Comparison of ENCODE assay signal across 8 cellular contexts in the genomic region with DNA sequence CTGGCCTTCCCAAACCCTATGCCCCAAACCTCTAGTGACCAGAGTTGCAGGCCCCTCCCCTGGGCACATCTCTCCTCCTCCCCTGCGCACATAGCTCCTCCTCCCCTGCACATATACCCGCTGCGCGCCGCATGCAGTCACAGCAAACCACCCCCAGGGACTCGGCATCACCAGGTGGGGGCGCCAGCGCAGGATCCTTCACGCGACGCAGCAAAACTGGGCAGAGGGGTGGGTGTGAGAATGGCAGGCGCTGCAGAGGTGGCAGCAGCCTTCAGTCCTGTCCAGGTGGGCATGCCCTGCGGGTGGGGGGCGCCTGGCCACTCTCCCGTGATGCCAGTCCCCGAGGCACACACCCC. TPM values are rescaled to one million over a fixed set of nuclear protein-coding genes. Genes with fewer than 3 reads are reported as not detected.
DNase-seq lines count a peak whose midpoint lies in the region; ATAC-seq and TF ChIP-seq lines count a peak whose summit lies in the region.

No MANE protein-coding gene starts in this region.

- H3K4me3 Mint-ChIP-seq in activated naive CD8-positive, alpha-beta T cell treated with anti-CD3 and anti-CD28 coated beads, Interleukin-2, amount 10 ng/mL, durations not matched to agents 7 days and 5 days, result peak overlapping the region; percentile 82

- peak overlapping the region; percentile 51 for H3K9ac ChIP-seq in SU-DHL-6 (ENCODE audit: low read length)

- H3K9me2 ChIP-seq in SU-DHL-6 (replicated peaks; ENCODE audit: insufficient read depth, low read length), result no peaks in the 10 kb centered on the region

- CTCF ChIA-PET in AG04450 (lab: Charles Lee), result interaction anchor here (0.5 to 3.3 kb wide), 34 partner anchors 8 to 491 kb away, joined by 3 to 47 read pairs (median 5); a partner anchor contains a TSS

- H4K20me1 ChIP-seq in SU-DHL-6 (ENCODE audit: low read depth, low read length), result no peaks in the 10 kb centered on the region

- H3K27me3 ChIP-seq in AG04450 (ENCODE audit: control insufficient read depth, insufficient read depth, low read length) (no peaks in the 10 kb centered on the region), SU-DHL-6 (ENCODE audit: low read length) (no peaks in the 10 kb centered on the region)

- TF ChIP-seq CTCF in AG04450 (IDR thresholded peaks at IDR 0.05; ENCODE audit: low read depth, low read length) (peak; percentile 65), SU-DHL-6 (IDR thresholded peaks at IDR 0.05; ENCODE audit: insufficient read depth, low read length, poor library complexity, severe bottlenecking) (peak; percentile 91)

- peaks cover 1% of the 10 kb centered on the region for H3K4me1 ChIP-seq in urinary bladder (ENCODE audit: insufficient read depth)

- peak overlapping the region; percentile 84 for H2AFZ ChIP-seq in SU-DHL-6 (ENCODE audit: low read depth, low read length, severe bottlenecking)

- H3K4me3 ChIP-seq in AG04450 (ENCODE audit: low read depth, low read length) (no peak overlapping the region), SU-DHL-6 (ENCODE audit: insufficient read depth, low read length, poor library complexity, severe bottlenecking) (peak overlapping the region; percentile 9), urinary bladder (ENCODE audit: low read depth, low read length) (peak overlapping the region; percentile 27)

- no peaks in the 10 kb centered on the region for H3F3A ChIP-seq in SU-DHL-6 (ENCODE audit: insufficient read depth)

- H3K36me3 Mint-ChIP-seq in activated naive CD8-positive, alpha-beta T cell treated with anti-CD3 and anti-CD28 coated beads, Interleukin-2, amount 10 ng/mL, durations not matched to agents 7 days and 5 days, result no peaks in the 10 kb centered on the region

- DNase-seq in AG04450 (ENCODE audit: low read depth, low spot score) (no peak), KBM-7 (peak; percentile 95), left cardiac atrium (peak; percentile 84), putamen (ENCODE audit: low spot score) (peak; percentile 85)
- DNase-seq in activated naive CD8-positive, alpha-beta T cell treated with anti-CD3 and anti-CD28 coated beads, Interleukin-2, amount 10 ng/mL, durations not matched to agents 7 days and 5 days, result peak; percentile 93

- peaks cover 28% of the 10 kb centered on the region for H3K4me1 Mint-ChIP-seq in activated naive CD8-positive, alpha-beta T cell treated with anti-CD3 and anti-CD28 coated beads, Interleukin-2, amount 10 ng/mL, durations not matched to agents 7 days and 5 days

- no peaks in the 10 kb centered on the region for H3K9me3 Mint-ChIP-seq in activated naive CD8-positive, alpha-beta T cell treated with anti-CD3 and anti-CD28 coated beads, Interleukin-2, amount 10 ng/mL, durations not matched to agents 7 days and 5 days

- H3K9me3 ChIP-seq in AG04450 (ENCODE audit: control insufficient read depth, insufficient read depth, low read length) (peaks cover 9% of the 10 kb centered on the region; the same call in 1 of the 2 replicates), SU-DHL-6 (ENCODE audit: insufficient read depth, low read length) (no peaks in the 10 kb centered on the region)

- peaks cover 7% of the 10 kb centered on the region for H3K27me3 Mint-ChIP-seq in activated naive CD8-positive, alpha-beta T cell treated with anti-CD3 and anti-CD28 coated beads, Interleukin-2, amount 10 ng/mL, durations not matched to agents 7 days and 5 days

- ATAC-seq in GM19023 (IDR thresholded peaks at IDR 0.05; ENCODE audit: unreplicated experiment) (peak; percentile 47), left cardiac atrium (peak; percentile 13 to 33)
- ATAC-seq in activated naive CD8-positive, alpha-beta T cell treated with anti-CD3 and anti-CD28 coated beads, Interleukin-2, amount 10 ng/mL, durations not matched to agents 7 days and 5 days (ENCODE audit: low read depth), result peak; percentile 62

- H3K79me2 ChIP-seq in SU-DHL-6 (ENCODE audit: insufficient read depth, low read length), result no peaks in the 10 kb centered on the region

- POLR2A ChIA-PET in AG04450 (lab: Yijun Ruan, JAX), result interaction anchor here (0.6 to 1.2 kb wide), 4 partner anchors 22 to 487 kb away, joined by 3 to 7 read pairs (median 3); no protein-coding TSS in a partner anchor
- POLR2A ChIA-PET in activated naive CD8-positive, alpha-beta T cell treated with anti-CD3 and anti-CD28 coated beads, Interleukin-2, amount 10 ng/mL, durations not matched to agents 7 days and 5 days (lab: Charles Lee), result interaction anchor here (0.6 to 4.2 kb wide), 19 partner anchors 16 to 323 kb away, joined by 3 to 55 read pairs (median 7); a partner anchor contains a TSS

- 8% methylated on average over 16 of the region's 16 CpGs for WGBS in urinary bladder

- no peak overlapping the region for H3K27ac ChIP-seq in AG04450 (ENCODE audit: low read depth, low read length)
- H3K27ac ChIP-seq in SU-DHL-6 (ENCODE audit: low read depth, low read length), result no peak overlapping the region
- H3K27ac ChIP-seq in urinary bladder (ENCODE audit: low read depth), result no peak overlapping the region

- intact Hi-C loops in left cardiac atrium (cut with DNase I), result loop anchor here in 1 of 2 donors (10.0 kb wide), 1 partner anchor 308 kb away; no protein-coding TSS in a partner anchor

- peak overlapping the region; percentile 94 for H3K27ac Mint-ChIP-seq in activated naive CD8-positive, alpha-beta T cell treated with anti-CD3 and anti-CD28 coated beads, Interleukin-2, amount 10 ng/mL, durations not matched to agents 7 days and 5 days

- peak overlapping the region; percentile 47 for H3K4me2 ChIP-seq in SU-DHL-6 (ENCODE audit: low read depth, low read length, poor library complexity, severe bottlenecking)

- in situ Hi-C loops in KBM-7 (cut with MboI; ENCODE audit: low pct_unique_long_range_greater_than_20kb, low sequenced_read_pairs), result loop anchor here (25.0 kb wide), 1 partner anchor 470 kb away; no protein-coding TSS in a partner anchor

- H3K36me3 ChIP-seq in SU-DHL-6 (ENCODE audit: low read length), result no peaks in the 10 kb centered on the region
- H3K36me3 ChIP-seq in urinary bladder (ENCODE audit: insufficient read depth), result no peaks in the 10 kb centered on the region

RNA-seq across cellular contexts. Expression of a gene that starts 5.6 kb away (rescaled TPM):
- polyA plus RNA-seq in AG04450 (2011; rRNA removed), result 8.8 and 9.3 TPM in 2 replicates
- 19.3 and 21.6 TPM in 2 replicates for polyA minus RNA-seq in AG04450 (2011; rRNA and poly(A)+ RNA removed)
- total RNA-seq in activated naive CD8-positive, alpha-beta T cell treated with anti-CD3 and anti-CD28 coated beads, Interleukin-2, amount 10 ng/mL, durations not matched to agents 7 days and 5 days, result 1 to 10 TPM; 8.2 to 9.0 TPM
- total RNA-seq in left cardiac atrium, result 10 to 100 TPM; 67.0 to 82.1 TPM
- 5.2 TPM for total RNA-seq in urinary bladder
- polyA plus RNA-seq in urinary bladder, result 35.0 TPM

RNA-seq across cellular contexts. Expression of a gene that starts 24.2 kb away (rescaled TPM):
- 2.5 and 2.7 TPM in 2 replicates for polyA plus RNA-seq in AG04450 (2011; rRNA removed)
- 3.8 and 3.9 TPM in 2 replicates for polyA minus RNA-seq in AG04450 (2011; rRNA and poly(A)+ RNA removed)
- total RNA-seq in activated naive CD8-positive, alpha-beta T cell treated with anti-CD3 and anti-CD28 coated beads, Interleukin-2, amount 10 ng/mL, durations not matched to agents 7 days and 5 days, result 1 to 10 TPM; 6.0 to 7.9 TPM
- total RNA-seq in left cardiac atrium, result 10 to 100 TPM in 1 of 2 donors, 1 to 10 TPM in 1; 8.1 to 10.5 TPM
- total RNA-seq in urinary bladder, result 7.7 TPM
- polyA plus RNA-seq in urinary bladder, result 13.6 TPM

RNA-seq across cellular contexts. Expression of a gene that starts 27.7 kb away (rescaled TPM):
- polyA plus RNA-seq in AG04450 (2011; rRNA removed) (20.7 and 24.5 TPM in 2 replicates), urinary bladder (32.8 TPM)
- polyA minus RNA-seq in AG04450 (2011; rRNA and poly(A)+ RNA removed), result 36.5 and 44.0 TPM in 2 replicates
- total RNA-seq in activated naive CD8-positive, alpha-beta T cell treated with anti-CD3 and anti-CD28 coated beads, Interleukin-2, amount 10 ng/mL, durations not matched to agents 7 days and 5 days, result 10 to 100 TPM; 73.3 to 73.4 TPM
- total RNA-seq in left cardiac atrium (10 to 100 TPM; 30.8 to 44.0 TPM), urinary bladder (14.2 TPM)

RNA-seq across cellular contexts. Expression of a gene that starts 48.6 kb away (rescaled TPM):
- polyA plus RNA-seq in AG04450 (2011; rRNA removed) (17.8 and 26.1 TPM in 2 replicates), urinary bladder (74.7 TPM)
- polyA minus RNA-seq in AG04450 (2011; rRNA and poly(A)+ RNA removed), result 31.8 and 47.2 TPM in 2 replicates
- 100 to 1,000 TPM; 154 to 155 TPM for total RNA-seq in activated naive CD8-positive, alpha-beta T cell treated with anti-CD3 and anti-CD28 coated beads, Interleukin-2, amount 10 ng/mL, durations not matched to agents 7 days and 5 days
- total RNA-seq in left cardiac atrium (10 to 100 TPM; 42.0 to 48.8 TPM), urinary bladder (26.3 TPM)

RNA-seq across cellular contexts. Expression of a gene that starts 50.3 kb away (rescaled TPM):
- polyA plus RNA-seq in AG04450 (2011; rRNA removed) (5.3 and 5.4 TPM in 2 replicates), urinary bladder (9.8 TPM)
- 5.8 and 6.4 TPM in 2 replicates for polyA minus RNA-seq in AG04450 (2011; rRNA and poly(A)+ RNA removed)
- 10 to 100 TPM; 20.0 to 20.4 TPM for total RNA-seq in activated naive CD8-positive, alpha-beta T cell treated with anti-CD3 and anti-CD28 coated beads, Interleukin-2, amount 10 ng/mL, durations not matched to agents 7 days and 5 days
- total RNA-seq in left cardiac atrium (10 to 100 TPM in 1 of 2 donors, 1 to 10 TPM in 1; 8.3 to 11.6 TPM), urinary bladder (6.7 TPM)

Comparison
In these comparisons a context has a peak if more than half of its experiments do, and no peak if none do; other contexts are left out.
1. RNA of a gene that starts 5.6 kb away (total RNA-seq): 67.0 to 82.1 TPM in left cardiac atrium; 8.2 to 9.0 TPM in activated naive CD8-positive, alpha-beta T cell treated with anti-CD3 and anti-CD28 coated beads, Interleukin-2, amount 10 ng/mL, durations not matched to agents 7 days and 5 days and 5.2 TPM in urinary bladder (single experiment); every median in the first group is over 4 times any median in the second.
2. Peak in every context shown above with its lines, with median percentiles within 50 percentile points of each other: ATAC-seq.